In genomic region chr11:115198301-115198700, GRCh38 we compare ENCODE assay signal across 15 cellular contexts.
DNase-seq lines count a peak whose midpoint lies in the region; ATAC-seq and TF ChIP-seq lines count a peak whose summit lies in the region.
"Had no signal": no experiment of that assay in that cellular context is flagged by ENCODE, and none has a peak within 500 bp of the region (broad histone marks: within the 10 kb centered on the region; RNA-seq: fewer than 3 reads in every experiment).

No MANE protein-coding gene starts in this region.

- POLR2A ChIA-PET in MCF 10A (lab: Yijun Ruan, JAX), result interaction anchor here (0.6 to 0.8 kb wide), 2 partner anchors 24 to 56 kb away, joined by 3 to 4 read pairs; no protein-coding TSS in a partner anchor

- H3K36me3 Mint-ChIP-seq in MCF 10A (ENCODE audit: insufficient read depth, unreplicated experiment), result no peaks in the 10 kb centered on the region
- H3K36me3 Mint-ChIP-seq: activated naive CD8-positive, alpha-beta T cell treated with anti-CD3 and anti-CD28 coated beads, Interleukin-2, amount 10 ng/mL, durations not matched to agents 7 days and 5 days had no signal

- 89 to 92% methylated on average over 8 to 9 of the region's 9 CpGs for WGBS in transverse colon (ENCODE audit: low coverage in 1 of 2), 2 donors

- H3K27ac Mint-ChIP-seq in MCF 10A (ENCODE audit: low read depth, unreplicated experiment), result no peak overlapping the region
- H3K27ac Mint-ChIP-seq: activated naive CD8-positive, alpha-beta T cell treated with anti-CD3 and anti-CD28 coated beads, Interleukin-2, amount 10 ng/mL, durations not matched to agents 7 days and 5 days; T-helper 1 cell treated with Interleukin-12 subunit alpha and Interleukin-12 subunit beta and Interleukin-4 antibody, amounts not matched to agents 30 μg/mL and 1 μg/mL, for 36 hours had no signal

- BruUV-seq in MCF 10A (replicated peaks; lab: Mats Ljungman, UMichigan), result no TSS peak

- no peak for TF ChIP-seq POLR2A in gastrocnemius medialis (IDR thresholded peaks at IDR 0.05)
- no peak for TF ChIP-seq POLR2A in transverse colon (IDR thresholded peaks at IDR 0.05)

- H3K27me3 Mint-ChIP-seq in MCF 10A (ENCODE audit: insufficient read depth, unreplicated experiment), result no peaks in the 10 kb centered on the region

- in situ Hi-C loops in gastrocnemius medialis (cut with MboI; ENCODE audit: low sequenced_read_pairs in 4 of 4), result no loop called here
- in situ Hi-C loops in transverse colon (cut with MboI; ENCODE audit: low pct_ligation_motif_present in 1 of 4, low pct_unique_long_range_greater_than_20kb in 1 of 4, low sequenced_read_pairs in 3 of 4), result no loop called here

- TF ChIP-seq EP300 in transverse colon (IDR thresholded peaks at IDR 0.05; ENCODE audit: low read depth), result no peak

- H3K9me3 ChIP-seq in gastrocnemius medialis (no peaks in the 10 kb centered on the region), transverse colon (no peaks in the 10 kb centered on the region)

- H3K9me3 Mint-ChIP-seq in MCF 10A (ENCODE audit: unreplicated experiment), result peaks cover 8% of the 10 kb centered on the region
- H3K9me3 Mint-ChIP-seq: activated naive CD8-positive, alpha-beta T cell treated with anti-CD3 and anti-CD28 coated beads, Interleukin-2, amount 10 ng/mL, durations not matched to agents 7 days and 5 days; activated T-helper 2 cell treated with anti-CD3 and anti-CD28 coated beads, Interferon-gamma antibody, Interleukin-2, Interleukin-4, amounts not matched to agents 10 μg/mL and 5 μg/mL and 100 μg/mL, durations not matched to agents 14 hours and 24 hours and 36 hours; T-helper 1 cell treated with Interleukin-12 subunit alpha and Interleukin-12 subunit beta and Interleukin-4 antibody, amounts not matched to agents 30 μg/mL and 1 μg/mL, for 36 hours had no signal

- peaks cover 12% of the 10 kb centered on the region for H3K4me1 Mint-ChIP-seq in MCF 10A (ENCODE audit: insufficient read depth, unreplicated experiment)
- H3K4me1 Mint-ChIP-seq: activated naive CD8-positive, alpha-beta T cell treated with anti-CD3 and anti-CD28 coated beads, Interleukin-2, amount 10 ng/mL, durations not matched to agents 7 days and 5 days had no signal

- H3K27me3 ChIP-seq in gastrocnemius medialis (no peaks in the 10 kb centered on the region), transverse colon (no peaks in the 10 kb centered on the region)

- no peak overlapping the region for H3K4me3 ChIP-seq in LNCaP clone FGC (ENCODE audit: low read depth, low read length)
- no peak overlapping the region for H3K4me3 ChIP-seq in gastrocnemius medialis
- no peak overlapping the region for H3K4me3 ChIP-seq in transverse colon

- H3K36me3 ChIP-seq in gastrocnemius medialis (no peaks in the 10 kb centered on the region), transverse colon (no peaks in the 10 kb centered on the region)

- peak; percentile 85 to 91 for ATAC-seq in gastrocnemius medialis
- ATAC-seq: left colon had no signal

- H3K27ac ChIP-seq in gastrocnemius medialis, result peak overlapping the region in 1 of 4 donors; percentile 7
- H3K27ac ChIP-seq in transverse colon, result no peak overlapping the region

- CTCF ChIA-PET in MCF 10A (lab: Yijun Ruan, JAX), result interaction anchor here (1.0 kb wide), 1 partner anchor 27 kb away, joined by 3 read pairs; no protein-coding TSS in a partner anchor

- TF ChIP-seq CTCF in LNCaP clone FGC (IDR thresholded peaks at IDR 0.05; ENCODE audit: control insufficient read depth, extremely low read depth, insufficient read depth) (no peak), gastrocnemius medialis (IDR thresholded peaks at IDR 0.05 in 4 of 5, conservative IDR thresholded peaks at IDR 0.05 in 1 of 5) (no peak), transverse colon (IDR thresholded peaks at IDR 0.05) (no peak), MCF 10A (IDR thresholded peaks at IDR 0.05; ENCODE audit: unreplicated experiment) (no peak)

- intact Hi-C loops in gastrocnemius medialis (cut with DNase I; ENCODE audit: low total_unique reads) (no loop called here), transverse colon (cut with DNase I; ENCODE audit: low total_unique reads) (no loop called here), MCF 10A (cut with micrococcal nuclease) (no loop called here)

- no peak overlapping the region for H3K4me3 Mint-ChIP-seq in MCF 10A (ENCODE audit: unreplicated experiment)
- H3K4me3 Mint-ChIP-seq: activated naive CD8-positive, alpha-beta T cell treated with anti-CD3 and anti-CD28 coated beads, Interleukin-2, amount 10 ng/mL, durations not matched to agents 7 days and 5 days; T-helper 1 cell treated with Interleukin-12 subunit alpha and Interleukin-12 subunit beta and Interleukin-4 antibody, amounts not matched to agents 30 μg/mL and 1 μg/mL, for 36 hours had no signal

- DNase-seq in LNCaP clone FGC (ENCODE audit: low read depth) (peak; percentile 11), NCI-H2171 treated with DMSO at 0.1 percent for 48 hours (lab: John Stamatoyannopoulos, UW) (peak; percentile 89), iris pigment epithelial cell (ENCODE audit: low read depth) (peak; percentile 36), gastrocnemius medialis (no peak), transverse colon (no peak), MCF 10A (ENCODE audit: unreplicated experiment) (no peak)
- no peak for DNase-seq in activated CD8-positive, alpha-beta memory T cell treated with anti-CD3 and anti-CD28 coated beads, Interleukin-2, amount 50 U/mL, for 48 hours
- DNase-seq: activated CD4-positive, alpha-beta T cell treated with anti-CD3 and anti-CD28 coated beads, Interleukin-2, amount 50 U/mL, for 1 hour; activated naive CD8-positive, alpha-beta T cell treated with anti-CD3 and anti-CD28 coated beads, Interleukin-2, amount 10 ng/mL, durations not matched to agents 7 days and 5 days; glutamatergic neuron; left colon; NCI-H146; NCI-H446 had no signal

- H3K4me1 ChIP-seq in gastrocnemius medialis, result peaks cover 3 to 12% of the 10 kb centered on the region in 2 donors
- no peaks in the 10 kb centered on the region for H3K4me1 ChIP-seq in transverse colon

Comparison
In these comparisons a context has a peak if more than half of its experiments do, and no peak if none do; other contexts are left out.
1. DNase-seq: peak in LNCaP clone FGC (single experiment), NCI-H2171 treated with DMSO at 0.1 percent for 48 hours (single experiment) and iris pigment epithelial cell (single experiment); none in gastrocnemius medialis (0 of 2), activated CD8-positive, alpha-beta memory T cell treated with anti-CD3 and anti-CD28 coated beads, Interleukin-2, amount 50 U/mL, for 48 hours (single experiment), transverse colon (single experiment) and MCF 10A (single experiment).